9 cellular contexts compared by ENCODE assay signal in genomic region chr6:108250240-108250866, GRCh38. TPM values are rescaled to one million over a fixed set of nuclear protein-coding genes. Genes with fewer than 3 reads are reported as not detected.
DNase-seq lines count a peak whose midpoint lies in the region; ATAC-seq and TF ChIP-seq lines count a peak whose summit lies in the region.
"Had no signal": no experiment of that assay in that cellular context is flagged by ENCODE, and none has a peak within 500 bp of the region (broad histone marks: within the 10 kb centered on the region; RNA-seq: fewer than 3 reads in every experiment).

No MANE protein-coding gene starts in this region.

- H3K27ac Mint-ChIP-seq in WTC11 = no peak overlapping the region
- H3K27ac Mint-ChIP-seq: activated CD4-positive, alpha-beta memory T cell treated with anti-CD3 and anti-CD28 coated beads, Interleukin-2, amount 10 ng/mL, durations not matched to agents 7 days and 5 days had no signal

- H3K4me3 Mint-ChIP-seq in WTC11 = no peak overlapping the region
- H3K4me3 Mint-ChIP-seq: activated CD4-positive, alpha-beta memory T cell treated with anti-CD3 and anti-CD28 coated beads, Interleukin-2, amount 10 ng/mL, durations not matched to agents 7 days and 5 days had no signal

- H3K9me3 Mint-ChIP-seq in WTC11 = peaks cover 3% of the 10 kb centered on the region; the same call in 1 of the 2 replicates

- no peak overlapping the region for H3K4me3 ChIP-seq in kidney epithelial cell (ENCODE audit: low read depth, low read length)

- intact Hi-C loops in left colon (cut with DNase I, micrococcal nuclease) = no loop called here

- H3K27me3 ChIP-seq in kidney epithelial cell (ENCODE audit: control insufficient read depth, insufficient read depth, low read length) = no peaks in the 10 kb centered on the region

- ATAC-seq in HG03432 (IDR thresholded peaks at IDR 0.05; ENCODE audit: unreplicated experiment) (peak; percentile 46), WTC11 (peak; percentile 88), left colon (no peak), GM21381 (IDR thresholded peaks at IDR 0.05; ENCODE audit: unreplicated experiment) (no peak)

- peaks cover 6% of the 10 kb centered on the region for H3K36me3 Mint-ChIP-seq in WTC11

- CTCF ChIA-PET in WTC11 (lab: Charles Lee) = interaction anchor here (0.7 to 4.3 kb wide), 10 partner anchors 9 to 308 kb away, joined by 3 to 32 read pairs (median 4); no protein-coding TSS in a partner anchor

- no peaks in the 10 kb centered on the region for H3K36me3 ChIP-seq in kidney epithelial cell (ENCODE audit: control insufficient read depth, insufficient read depth, low read length)

- DNase-seq in ELR (ENCODE audit: low read depth) (peak; percentile 57), WTC11 (ENCODE audit: low spot score) (peak; percentile 25), kidney epithelial cell (ENCODE audit: low read depth) (no peak), left colon (no peak), SHP77 treated with DMSO at 0.1 percent for 48 hours (lab: John Stamatoyannopoulos, UW) (no peak), C1 segment of cervical spinal cord (lab: John Stamatoyannopoulos, UW) (no peak)
- DNase-seq: activated CD4-positive, alpha-beta memory T cell treated with anti-CD3 and anti-CD28 coated beads, Interleukin-2, amount 10 ng/mL, durations not matched to agents 7 days and 5 days had no signal

- POLR2A ChIA-PET in WTC11 (lab: Charles Lee) = interaction anchor here (0.6 to 1.4 kb wide), 2 partner anchors 10 to 524 kb away, joined by 4 to 5 read pairs; no protein-coding TSS in a partner anchor

- no peaks in the 10 kb centered on the region for H3K27me3 Mint-ChIP-seq in WTC11 (ENCODE audit: low read depth)
- H3K27me3 Mint-ChIP-seq: activated CD4-positive, alpha-beta memory T cell treated with anti-CD3 and anti-CD28 coated beads, Interleukin-2, amount 10 ng/mL, durations not matched to agents 7 days and 5 days had no signal

- H3K4me1 Mint-ChIP-seq in WTC11 = no peaks in the 10 kb centered on the region

- TF ChIP-seq CTCF in WTC11 (IDR thresholded peaks at IDR 0.05) (no peak), kidney epithelial cell (IDR thresholded peaks at IDR 0.05; ENCODE audit: insufficient read depth, low read length, poor library complexity, severe bottlenecking) (peak; percentile 14)

TF ChIP-seq in WTC11, 78 proteins besides CTCF, POLR2A, EP300 and RAD21 (continues in another document):
- TF ChIP-seq ATF3 (CRISPR knock-in tag; conservative IDR thresholded peaks at IDR 0.05) = no peak
- TF ChIP-seq, protein P1, sequence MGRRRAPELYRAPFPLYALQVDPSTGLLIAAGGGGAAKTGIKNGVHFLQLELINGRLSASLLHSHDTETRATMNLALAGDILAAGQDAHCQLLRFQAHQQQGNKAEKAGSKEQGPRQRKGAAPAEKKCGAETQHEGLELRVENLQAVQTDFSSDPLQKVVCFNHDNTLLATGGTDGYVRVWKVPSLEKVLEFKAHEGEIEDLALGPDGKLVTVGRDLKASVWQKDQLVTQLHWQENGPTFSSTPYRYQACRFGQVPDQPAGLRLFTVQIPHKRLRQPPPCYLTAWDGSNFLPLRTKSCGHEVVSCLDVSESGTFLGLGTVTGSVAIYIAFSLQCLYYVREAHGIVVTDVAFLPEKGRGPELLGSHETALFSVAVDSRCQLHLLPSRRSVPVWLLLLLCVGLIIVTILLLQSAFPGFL (CRISPR knock-in tag; IDR thresholded peaks at IDR 0.05; ENCODE audit: borderline replicate concordance) = no peak
- TF ChIP-seq EMX1 (CRISPR knock-in tag; IDR thresholded peaks at IDR 0.05) = no peak
- TF ChIP-seq NFATC4 (CRISPR knock-in tag; IDR thresholded peaks at IDR 0.05) = no peak
- TF ChIP-seq AFF4 (CRISPR knock-in tag; IDR thresholded peaks at IDR 0.05; ENCODE audit: borderline replicate concordance) = no peak
- TF ChIP-seq, protein P2, sequence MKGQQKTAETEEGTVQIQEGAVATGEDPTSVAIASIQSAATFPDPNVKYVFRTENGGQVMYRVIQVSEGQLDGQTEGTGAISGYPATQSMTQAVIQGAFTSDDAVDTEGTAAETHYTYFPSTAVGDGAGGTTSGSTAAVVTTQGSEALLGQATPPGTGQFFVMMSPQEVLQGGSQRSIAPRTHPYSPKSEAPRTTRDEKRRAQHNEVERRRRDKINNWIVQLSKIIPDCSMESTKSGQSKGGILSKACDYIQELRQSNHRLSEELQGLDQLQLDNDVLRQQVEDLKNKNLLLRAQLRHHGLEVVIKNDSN (CRISPR knock-in tag; IDR thresholded peaks at IDR 0.05) = no peak
- no peak for TF ChIP-seq GTF2I (CRISPR knock-in tag; conservative IDR thresholded peaks at IDR 0.05)
- no peak for TF ChIP-seq NR3C1 (CRISPR knock-in tag; conservative IDR thresholded peaks at IDR 0.05; ENCODE audit: low read depth)
- no peak for TF ChIP-seq RORB (CRISPR knock-in tag; IDR thresholded peaks at IDR 0.05)
- TF ChIP-seq, protein P3, sequence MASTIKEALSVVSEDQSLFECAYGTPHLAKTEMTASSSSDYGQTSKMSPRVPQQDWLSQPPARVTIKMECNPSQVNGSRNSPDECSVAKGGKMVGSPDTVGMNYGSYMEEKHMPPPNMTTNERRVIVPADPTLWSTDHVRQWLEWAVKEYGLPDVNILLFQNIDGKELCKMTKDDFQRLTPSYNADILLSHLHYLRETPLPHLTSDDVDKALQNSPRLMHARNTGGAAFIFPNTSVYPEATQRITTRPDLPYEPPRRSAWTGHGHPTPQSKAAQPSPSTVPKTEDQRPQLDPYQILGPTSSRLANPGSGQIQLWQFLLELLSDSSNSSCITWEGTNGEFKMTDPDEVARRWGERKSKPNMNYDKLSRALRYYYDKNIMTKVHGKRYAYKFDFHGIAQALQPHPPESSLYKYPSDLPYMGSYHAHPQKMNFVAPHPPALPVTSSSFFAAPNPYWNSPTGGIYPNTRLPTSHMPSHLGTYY (CRISPR knock-in tag; IDR thresholded peaks at IDR 0.05) = no peak
- TF ChIP-seq IRF2 (CRISPR knock-in tag; IDR thresholded peaks at IDR 0.05; ENCODE audit: borderline replicate concordance, low read depth) = no peak
- no peak for TF ChIP-seq NR2C2 (CRISPR knock-in tag; IDR thresholded peaks at IDR 0.05)
- TF ChIP-seq, protein P4, sequence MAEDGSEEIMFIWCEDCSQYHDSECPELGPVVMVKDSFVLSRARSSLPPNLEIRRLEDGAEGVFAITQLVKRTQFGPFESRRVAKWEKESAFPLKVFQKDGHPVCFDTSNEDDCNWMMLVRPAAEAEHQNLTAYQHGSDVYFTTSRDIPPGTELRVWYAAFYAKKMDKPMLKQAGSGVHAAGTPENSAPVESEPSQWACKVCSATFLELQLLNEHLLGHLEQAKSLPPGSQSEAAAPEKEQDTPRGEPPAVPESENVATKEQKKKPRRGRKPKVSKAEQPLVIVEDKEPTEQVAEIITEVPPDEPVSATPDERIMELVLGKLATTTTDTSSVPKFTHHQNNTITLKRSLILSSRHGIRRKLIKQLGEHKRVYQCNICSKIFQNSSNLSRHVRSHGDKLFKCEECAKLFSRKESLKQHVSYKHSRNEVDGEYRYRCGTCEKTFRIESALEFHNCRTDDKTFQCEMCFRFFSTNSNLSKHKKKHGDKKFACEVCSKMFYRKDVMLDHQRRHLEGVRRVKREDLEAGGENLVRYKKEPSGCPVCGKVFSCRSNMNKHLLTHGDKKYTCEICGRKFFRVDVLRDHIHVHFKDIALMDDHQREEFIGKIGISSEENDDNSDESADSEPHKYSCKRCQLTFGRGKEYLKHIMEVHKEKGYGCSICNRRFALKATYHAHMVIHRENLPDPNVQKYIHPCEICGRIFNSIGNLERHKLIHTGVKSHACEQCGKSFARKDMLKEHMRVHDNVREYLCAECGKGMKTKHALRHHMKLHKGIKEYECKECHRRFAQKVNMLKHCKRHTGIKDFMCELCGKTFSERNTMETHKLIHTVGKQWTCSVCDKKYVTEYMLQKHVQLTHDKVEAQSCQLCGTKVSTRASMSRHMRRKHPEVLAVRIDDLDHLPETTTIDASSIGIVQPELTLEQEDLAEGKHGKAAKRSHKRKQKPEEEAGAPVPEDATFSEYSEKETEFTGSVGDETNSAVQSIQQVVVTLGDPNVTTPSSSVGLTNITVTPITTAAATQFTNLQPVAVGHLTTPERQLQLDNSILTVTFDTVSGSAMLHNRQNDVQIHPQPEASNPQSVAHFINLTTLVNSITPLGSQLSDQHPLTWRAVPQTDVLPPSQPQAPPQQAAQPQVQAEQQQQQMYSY (CRISPR knock-in tag; IDR thresholded peaks at IDR 0.05) = no peak
- no peak for TF ChIP-seq PRRX2 (CRISPR knock-in tag; IDR thresholded peaks at IDR 0.05)
- no peak for TF ChIP-seq ZNF671 (CRISPR knock-in tag; IDR thresholded peaks at IDR 0.05)

RNA-seq across cellular contexts. Expression of gene SNX3, which starts 10.5 kb away (rescaled TPM):
- total RNA-seq in WTC11 (2021) (65.1 to 66.1 TPM (median 65.5 TPM) in 3 replicates), kidney epithelial cell (114 and 130 TPM in 2 replicates), left colon (100 to 1,000 TPM in 1 of 2 donors, 10 to 100 TPM in 1; 88.7 to 108 TPM)

RNA-seq across cellular contexts. Expression of gene AFG1L, which starts 44.5 kb away (rescaled TPM):
- total RNA-seq in WTC11 (2021) (7.2 to 8.7 TPM (median 7.9 TPM) in 3 replicates), kidney epithelial cell (3.1 and 3.6 TPM in 2 replicates), left colon (10 to 100 TPM in 1 of 2 donors, 1 to 10 TPM in 1; 9.0 to 10.6 TPM)

Comparison
In these comparisons a context has a peak if more than half of its experiments do, and no peak if none do; other contexts are left out.
1. DNase-seq: peak in ELR (single experiment) and WTC11 (single experiment); none in kidney epithelial cell (single experiment), left colon (0 of 2), SHP77 treated with DMSO at 0.1 percent for 48 hours (single experiment) and C1 segment of cervical spinal cord (0 of 14).
2. ATAC-seq: peak in HG03432 (single experiment) and WTC11 (single experiment); none in left colon (single experiment) and GM21381 (single experiment).